ENCODE assay signal across 13 cellular contexts in the genomic region with DNA sequence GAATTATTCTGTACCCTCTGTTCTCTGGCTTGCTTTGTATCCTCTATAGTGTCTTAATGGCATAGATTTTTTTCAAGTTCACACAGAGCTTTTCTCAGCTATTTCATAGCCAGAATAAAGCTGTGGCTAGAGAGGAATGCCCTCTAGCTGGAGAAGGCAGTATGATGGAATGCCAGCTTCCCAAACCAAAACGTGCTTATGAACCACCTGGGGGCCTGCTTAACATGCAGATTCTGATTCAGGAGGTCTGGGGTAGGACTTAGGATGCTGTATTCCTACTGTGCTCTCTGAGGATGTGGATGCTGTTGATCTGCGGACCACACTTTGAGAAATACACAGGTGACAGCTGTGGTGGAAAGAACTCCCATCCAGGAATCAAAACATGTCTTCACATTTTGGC. TPM values are rescaled to one million over a fixed set of nuclear protein-coding genes. Genes with fewer than 3 reads are reported as not detected.
DNase-seq lines count a peak whose midpoint lies in the region; FAIRE-seq and TF ChIP-seq lines count a peak whose summit lies in the region.
"Had no signal": no experiment of that assay in that cellular context is flagged by ENCODE, and none has a peak within 500 bp of the region (broad histone marks: within the 10 kb centered on the region; RNA-seq: fewer than 3 reads in every experiment).

No MANE protein-coding gene starts in this region.

- peak overlapping the region; percentile 75 for H3K9ac ChIP-seq in HUES64 (ENCODE audit: low read depth, low read length)

- H3K36me3 ChIP-seq in HUES64 (ENCODE audit: insufficient read depth, low read length), result peaks cover 27% of the 10 kb centered on the region

- H3K27me3 Mint-ChIP-seq in chondrocyte (ENCODE audit: low read depth), result peaks cover 6% of the 10 kb centered on the region
- H3K27me3 Mint-ChIP-seq: CD4-positive, CD25-positive, alpha-beta regulatory T cell; memory B cell had no signal

- H3K4me1 ChIP-seq in HUES64 (ENCODE audit: insufficient read depth, low read length), result peaks cover 50% of the 10 kb centered on the region

- WGBS in HUES64, result 17% methylated on average over 2 of the region's 2 CpGs

- H3K9me3 Mint-ChIP-seq in chondrocyte (ENCODE audit: low read depth), result no peaks in the 10 kb centered on the region
- H3K9me3 Mint-ChIP-seq: memory B cell had no signal

- peak; percentile 53 for TF ChIP-seq CTCF in chondrocyte (IDR thresholded peaks at IDR 0.05)

- H3K4me1 Mint-ChIP-seq in chondrocyte (ENCODE audit: low read depth), result peaks cover 5% of the 10 kb centered on the region
- H3K4me1 Mint-ChIP-seq: CD4-positive, CD25-positive, alpha-beta regulatory T cell; memory B cell had no signal

- FAIRE-seq in RCC 7860 (lab: Jason Lieb, UNC), result no peak

- no peak overlapping the region for H3K27ac Mint-ChIP-seq in chondrocyte (ENCODE audit: unreplicated experiment)
- H3K27ac Mint-ChIP-seq: CD4-positive, CD25-positive, alpha-beta regulatory T cell; memory B cell had no signal

- DNase-seq in EH (ENCODE audit: low read depth) (peak; percentile 29), chondrocyte (ENCODE audit: low spot score) (no peak), kidney glomerular epithelial cell (lab: John Stamatoyannopoulos, UW) (peak; percentile 7), RCC 7860 (ENCODE audit: low spot score) (no peak), NCI-H2029 treated with DMSO at 0.1 percent for 48 hours (lab: John Stamatoyannopoulos, UW) (no peak), cerebellar nuclear complex (lab: John Stamatoyannopoulos, UW) (no peak)
- DNase-seq in stimulated activated CD4-positive, alpha-beta T cell treated with anti-CD3 and anti-CD28 coated beads, Interleukin-4, amount 100 ng/mL, for 24 hours, result no peak
- DNase-seq: CD4-positive, CD25-positive, alpha-beta regulatory T cell; NCI-H1417 had no signal

- H3K4me3 ChIP-seq in HUES64 (ENCODE audit: low read length), result peak overlapping the region; percentile 61
- H3K4me3 ChIP-seq: skin epidermis had no signal

- no peak overlapping the region for H3K4me3 Mint-ChIP-seq in chondrocyte (ENCODE audit: unreplicated experiment)
- H3K4me3 Mint-ChIP-seq: CD4-positive, CD25-positive, alpha-beta regulatory T cell; memory B cell had no signal

- peak overlapping the region; percentile 84 for H3K27ac ChIP-seq in HUES64 (ENCODE audit: low read depth, low read length)
- H3K27ac ChIP-seq: RWPE1, skin epidermis had no signal

- no peaks in the 10 kb centered on the region for H3K9me3 ChIP-seq in HUES64 (ENCODE audit: insufficient read depth, low read depth, low read length)

- no peaks in the 10 kb centered on the region for H3K27me3 ChIP-seq in HUES64 (ENCODE audit: insufficient read depth, low read length)

- H3K36me3 Mint-ChIP-seq in chondrocyte (ENCODE audit: low read depth), result no peaks in the 10 kb centered on the region
- H3K36me3 Mint-ChIP-seq: CD4-positive, CD25-positive, alpha-beta regulatory T cell; memory B cell had no signal

RNA-seq across cellular contexts. Expression of a gene that starts 49.9 kb away (rescaled TPM):
- polyA plus RNA-seq in HUES64 (2013, experiment 1 of 2), result 234 TPM
- 219 TPM for polyA plus RNA-seq in HUES64 (2013, experiment 2 of 2)
- 60.2 to 63.1 TPM (median 60.4 TPM) in 3 replicates for total RNA-seq in chondrocyte
- polyA plus RNA-seq: CD4-positive, CD25-positive, alpha-beta regulatory T cell had no signal

Comparison
In these comparisons a context has a peak if more than half of its experiments do, and no peak if none do; other contexts are left out.
1. DNase-seq: peak in EH (single experiment) and kidney glomerular epithelial cell (single experiment); none in chondrocyte (single experiment), RCC 7860 (single experiment), NCI-H2029 treated with DMSO at 0.1 percent for 48 hours (single experiment), cerebellar nuclear complex (0 of 2) and stimulated activated CD4-positive, alpha-beta T cell treated with anti-CD3 and anti-CD28 coated beads, Interleukin-4, amount 100 ng/mL, for 24 hours (single experiment).